ENCODE assay signal across 10 cellular contexts in genomic region chr20:22490287-22491187, GRCh38.
DNase-seq lines count a peak whose midpoint lies in the region; ATAC-seq and TF ChIP-seq lines count a peak whose summit lies in the region.
"Had no signal": no experiment of that assay in that cellular context is flagged by ENCODE, and none has a peak within 500 bp of the region (broad histone marks: within the 10 kb centered on the region; RNA-seq: fewer than 3 reads in every experiment).

No MANE protein-coding gene starts in this region.

- TF ChIP-seq POLR2A in Peyer's patch (IDR thresholded peaks at IDR 0.05) (no peak), upper lobe of left lung (IDR thresholded peaks at IDR 0.05) (no peak)

- TF ChIP-seq CTCF in Peyer's patch (IDR thresholded peaks at IDR 0.05) (peak in 3 of 6 experiments; percentile 31 to 35 (median 34)), upper lobe of left lung (IDR thresholded peaks at IDR 0.05) (peak in 2 of 6 experiments; percentile 15 to 24)

- H3K4me3 ChIP-seq in Peyer's patch (peak overlapping the region in 2 of 4 donors; percentile 7 to 23), upper lobe of left lung (no peak overlapping the region)

- H3K27me3 ChIP-seq in Peyer's patch (no peaks in the 10 kb centered on the region), upper lobe of left lung (no peaks in the 10 kb centered on the region)

- peaks cover 0 to 6% (median 0%) of the 10 kb centered on the region in 4 donors for H3K4me1 ChIP-seq in Peyer's patch
- H3K4me1 ChIP-seq in upper lobe of left lung, result peaks cover 0 to 4% (median 0%) of the 10 kb centered on the region in 4 donors

- H3K27ac ChIP-seq in Peyer's patch (peak overlapping the region in 3 of 4 donors; percentile 3 to 66 (median 60)), upper lobe of left lung (peak overlapping the region; percentile 63 to 70 (median 64))

- H3K9me3 ChIP-seq in Peyer's patch (no peaks in the 10 kb centered on the region), upper lobe of left lung (no peaks in the 10 kb centered on the region)

- ATAC-seq in left cardiac atrium (no peak), upper lobe of left lung (ENCODE audit: low FRiP score in 2 of 2) (peak; percentile 71 to 88), GM21390 (IDR thresholded peaks at IDR 0.05; ENCODE audit: unreplicated experiment) (no peak)

- DNase-seq in left cardiac atrium, result peak; percentile 25
- no peak for DNase-seq in cardiac septum (ENCODE audit: low spot score)
- peak in 2 of 3 donors; percentile 76 to 82 for DNase-seq in Peyer's patch
- DNase-seq in iPS-NIHi7 (ENCODE audit: extremely low spot score), result peak; percentile 56
- DNase-seq in upper lobe of left lung, result peak; percentile 46 to 81
- DNase-seq in SIG-M5 treated with dmso at 0.1 percent for 504 hours (lab: John Stamatoyannopoulos, UW; ENCODE audit: unreplicated experiment), result no peak
- no peak for DNase-seq in NCI-H446 treated with DMSO at 0.1 percent for 48 hours (lab: John Stamatoyannopoulos, UW)
- DNase-seq: stimulated activated CD4-positive, alpha-beta T cell treated with anti-CD3 and anti-CD28 coated beads, Interleukin-1b, Interleukin-23, amount 100 ng/mL, for 48 hours; trophoblast cell had no signal

- TF ChIP-seq EP300 in upper lobe of left lung (IDR thresholded peaks at IDR 0.05), result no peak

- intact Hi-C loops in left cardiac atrium (cut with DNase I) (no loop called here), cardiac septum (cut with DNase I) (no loop called here)

- WGBS in upper lobe of left lung, 2 donors, result 54 to 55% methylated on average over 23 of the region's 23 CpGs

- H3K36me3 ChIP-seq in Peyer's patch (no peaks in the 10 kb centered on the region), upper lobe of left lung (no peaks in the 10 kb centered on the region)

Comparison
In these comparisons a context has a peak if more than half of its experiments do, and no peak if none do; other contexts are left out.
1. DNase-seq: peak in left cardiac atrium (single experiment), Peyer's patch (2 of 3), iPS-NIHi7 (single experiment) and upper lobe of left lung (2 of 2); none in cardiac septum (single experiment), SIG-M5 treated with dmso at 0.1 percent for 504 hours (single experiment) and NCI-H446 treated with DMSO at 0.1 percent for 48 hours (single experiment).
2. ATAC-seq: peak in upper lobe of left lung (2 of 2); none in left cardiac atrium (0 of 2) and GM21390 (single experiment).